ENCODE assay signal across 1 cellular context in the genomic region with DNA sequence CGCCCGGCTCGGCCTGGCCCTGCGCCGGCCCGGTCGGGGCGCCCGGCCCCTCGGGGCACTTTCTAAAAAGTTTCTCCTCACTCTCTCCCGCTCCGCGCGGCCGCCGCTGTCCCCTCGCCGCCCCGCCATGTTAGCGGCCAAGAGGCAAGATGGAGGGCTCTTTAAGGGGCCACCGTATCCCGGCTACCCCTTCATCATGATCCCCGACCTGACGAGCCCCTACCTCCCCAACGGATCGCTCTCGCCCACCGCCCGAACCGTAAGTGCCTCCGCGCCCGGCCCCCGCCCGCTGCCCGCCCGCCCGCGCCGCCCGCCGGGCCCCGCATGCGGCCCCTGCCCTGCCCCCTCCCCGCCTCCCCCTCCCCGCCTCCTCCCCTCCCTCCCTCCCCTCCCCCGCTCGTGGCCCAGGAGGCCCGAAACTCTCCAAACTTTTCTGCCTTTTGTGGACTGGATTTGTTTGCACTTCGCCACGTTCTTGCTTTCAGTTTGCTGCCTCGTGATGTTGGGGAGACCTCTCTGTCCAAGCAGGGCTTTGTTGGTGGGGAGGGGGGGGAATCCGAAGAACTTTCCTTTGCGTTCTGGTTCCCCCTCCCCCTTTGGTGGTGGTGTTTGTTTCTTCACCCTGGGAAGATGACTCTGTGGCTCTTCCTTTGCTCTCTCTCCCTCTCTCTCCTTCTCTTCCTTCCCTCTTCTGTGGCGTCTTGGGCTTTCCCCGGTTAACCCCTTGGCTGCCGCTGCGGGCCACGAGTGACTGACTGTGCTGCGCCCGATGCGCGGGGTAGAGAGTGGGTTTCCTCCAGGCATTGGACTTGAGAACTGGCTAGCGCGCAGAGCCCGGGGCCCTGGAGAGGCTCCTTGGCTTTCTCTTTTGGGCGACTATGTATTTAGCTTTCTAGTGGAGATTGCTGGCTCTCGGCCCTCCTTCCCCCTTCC.
TF ChIP-seq lines count a peak whose summit lies in the region.

No MANE protein-coding gene starts in this region.

TF ChIP-seq in H1, 55 proteins besides CTCF, POLR2A, EP300 and RAD21:
- TF ChIP-seq E2F6 (IDR thresholded peaks at IDR 0.05) = no peak
- no peak for TF ChIP-seq RXRA (IDR thresholded peaks at IDR 0.05; ENCODE audit: insufficient read depth, low read depth, low read length)
- TF ChIP-seq CHD2 (IDR thresholded peaks at IDR 0.05; ENCODE audit: low read length) = no peak
- TF ChIP-seq SIN3A (conservative IDR thresholded peaks at IDR 0.05 in 1 of 2, IDR thresholded peaks at IDR 0.05 in 1 of 2; ENCODE audit: low read depth in 1 of 2, low read length in 2 of 2) = peak; percentile 56 to 84; a peak in 2 of 4 replicates
- TF ChIP-seq SAP30 (IDR thresholded peaks at IDR 0.05; ENCODE audit: insufficient read depth, insufficient replicate concordance, low read length) = no peak
- TF ChIP-seq BACH1 (IDR thresholded peaks at IDR 0.05; ENCODE audit: low read length) = 0 out of 2 replicates have a peak, but pooled peaks have one; percentile 33
- no peak for TF ChIP-seq CHD1 (IDR thresholded peaks at IDR 0.05; ENCODE audit: low read depth, low read length)
- no peak for TF ChIP-seq SUZ12 (IDR thresholded peaks at IDR 0.05; ENCODE audit: low read length)
- no peak for TF ChIP-seq NRF1 (IDR thresholded peaks at IDR 0.05; ENCODE audit: low read depth, low read length)
- no peak for TF ChIP-seq HDAC6 (IDR thresholded peaks at IDR 0.05; ENCODE audit: low read depth, low read length)
- TF ChIP-seq NANOG (IDR thresholded peaks at IDR 0.05; ENCODE audit: insufficient read depth, low read depth, low read length, poor library complexity, severe bottlenecking) = no peak
- no peak for TF ChIP-seq GABPA (IDR thresholded peaks at IDR 0.05; ENCODE audit: borderline replicate concordance, insufficient read depth, low read length)
- TF ChIP-seq CTBP2 (IDR thresholded peaks at IDR 0.05; ENCODE audit: borderline replicate concordance, insufficient read depth, insufficient read length, low read length) = peak; percentile 79
- no peak for TF ChIP-seq JUND (IDR thresholded peaks at IDR 0.05; ENCODE audit: low read length)
- no peak for TF ChIP-seq CEBPB (IDR thresholded peaks at IDR 0.05; ENCODE audit: low read depth, low read length)
- TF ChIP-seq RBBP5 (IDR thresholded peaks at IDR 0.05; ENCODE audit: borderline replicate concordance, low read depth, low read length) = peak; percentile 85
- TF ChIP-seq HDAC2 (IDR thresholded peaks at IDR 0.05; ENCODE audit: borderline replicate concordance in 1 of 2, low read depth in 2 of 2, low read length in 2 of 2) = peak in 1 of 2 experiments; percentile 2; a peak in 1 of 4 replicates
- no peak for TF ChIP-seq SP2 (IDR thresholded peaks at IDR 0.05; ENCODE audit: low read length)
- TF ChIP-seq POLR2AphosphoS5 (IDR thresholded peaks at IDR 0.05; ENCODE audit: low read depth, low read length) = peak; percentile 16
- TF ChIP-seq USF2 (IDR thresholded peaks at IDR 0.05; ENCODE audit: low read length) = no peak
- TF ChIP-seq GTF2F1 (IDR thresholded peaks at IDR 0.05; ENCODE audit: borderline replicate concordance, low read depth, low read length) = no peak
- TF ChIP-seq BCL11A (IDR thresholded peaks at IDR 0.05; ENCODE audit: low read depth in 2 of 2, low read length in 2 of 2) = no peak
- no peak for TF ChIP-seq CREB1 (IDR thresholded peaks at IDR 0.05)
- no peak for TF ChIP-seq SRF (IDR thresholded peaks at IDR 0.05; ENCODE audit: low read depth, low read length)
- no peak for TF ChIP-seq RNF2 (IDR thresholded peaks at IDR 0.05; ENCODE audit: borderline replicate concordance, low read depth, low read length, missing control alignments, poor library complexity, severe bottlenecking)
- TF ChIP-seq ATF2 (IDR thresholded peaks at IDR 0.05; ENCODE audit: low read length) = no peak; the same call in 1 of the 2 replicates
- no peak for TF ChIP-seq FOSL1 (IDR thresholded peaks at IDR 0.05; ENCODE audit: insufficient read depth, low read depth, low read length)
- peak; percentile 17 for TF ChIP-seq PHF8 (conservative IDR thresholded peaks at IDR 0.05; ENCODE audit: low read depth, low read length)
- TF ChIP-seq CBX8 (IDR thresholded peaks at IDR 0.05; ENCODE audit: borderline replicate concordance, low read depth, low read length) = no peak
- TF ChIP-seq BRCA1 (IDR thresholded peaks at IDR 0.05; ENCODE audit: low read depth, low read length) = no peak
- no peak for TF ChIP-seq MAFK (IDR thresholded peaks at IDR 0.05; ENCODE audit: low read depth, low read length)
- no peak for TF ChIP-seq KDM4A (IDR thresholded peaks at IDR 0.05; ENCODE audit: low read depth, low read length, severe bottlenecking)
- TF ChIP-seq YY1 (IDR thresholded peaks at IDR 0.05; ENCODE audit: low read depth, low read length) = peak; percentile 77; the same call in 1 of the 2 replicates
- peak; percentile 58; the same call in 1 of the 2 replicates for TF ChIP-seq KDM1A (IDR thresholded peaks at IDR 0.05; ENCODE audit: borderline replicate concordance, low read length)
- no peak for TF ChIP-seq RFX5 (IDR thresholded peaks at IDR 0.05; ENCODE audit: borderline replicate concordance, low read depth, low read length)
- TF ChIP-seq CBX5 (IDR thresholded peaks at IDR 0.05; ENCODE audit: low read depth, low read length) = no peak
- no peak for TF ChIP-seq TEAD4 (IDR thresholded peaks at IDR 0.05; ENCODE audit: low read depth, low read length)
- TF ChIP-seq TAF7 (optimal IDR thresholded peaks at IDR 0.05; ENCODE audit: borderline replicate concordance, low read depth, low read length) = no peak
- TF ChIP-seq TBP (IDR thresholded peaks at IDR 0.05; ENCODE audit: low read depth, low read length) = peak; percentile 52; the same call in 1 of the 2 replicates
- no peak for TF ChIP-seq SP4 (IDR thresholded peaks at IDR 0.05; ENCODE audit: low read length)
- TF ChIP-seq MAX (IDR thresholded peaks at IDR 0.05) = peak; percentile 23
- no peak for TF ChIP-seq JUN (IDR thresholded peaks at IDR 0.05; ENCODE audit: low read depth, low read length)
- TF ChIP-seq SIRT6 (IDR thresholded peaks at IDR 0.05; ENCODE audit: low read length) = no peak
- TF ChIP-seq ASH2L (IDR thresholded peaks at IDR 0.05; ENCODE audit: low read length) = peak; percentile 64
- TF ChIP-seq CHD7 (IDR thresholded peaks at IDR 0.05; ENCODE audit: insufficient replicate concordance, low read length) = no peak
- TF ChIP-seq SP1 (IDR thresholded peaks at IDR 0.05; ENCODE audit: low read depth, low read length) = peak; percentile 64
- no peak for TF ChIP-seq ZNF274 (IDR thresholded peaks at IDR 0.05; ENCODE audit: borderline replicate concordance, extremely low read depth, low read length)
- TF ChIP-seq TCF12 (IDR thresholded peaks at IDR 0.05; ENCODE audit: low read depth, low read length) = no peak
- TF ChIP-seq POU5F1 (IDR thresholded peaks at IDR 0.05; ENCODE audit: low read depth, low read length) = no peak
- no peak for TF ChIP-seq EZH2 (IDR thresholded peaks at IDR 0.05; ENCODE audit: low read depth, low read length, severe bottlenecking)
- TF ChIP-seq, protein P1, sequence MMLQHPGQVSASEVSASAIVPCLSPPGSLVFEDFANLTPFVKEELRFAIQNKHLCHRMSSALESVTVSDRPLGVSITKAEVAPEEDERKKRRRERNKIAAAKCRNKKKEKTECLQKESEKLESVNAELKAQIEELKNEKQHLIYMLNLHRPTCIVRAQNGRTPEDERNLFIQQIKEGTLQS (IDR thresholded peaks at IDR 0.05; ENCODE audit: insufficient read depth, low read depth, low read length) = no peak
- peak; percentile 83 for TF ChIP-seq EGR1 (IDR thresholded peaks at IDR 0.05; ENCODE audit: borderline replicate concordance, low read depth, low read length)
- peak; percentile 58 for TF ChIP-seq TAF1 (IDR thresholded peaks at IDR 0.05; ENCODE audit: low read depth, low read length)
- no peak for TF ChIP-seq SIX5 (IDR thresholded peaks at IDR 0.05; ENCODE audit: low read depth, low read length)
- no peak for TF ChIP-seq KDM5A (IDR thresholded peaks at IDR 0.05; ENCODE audit: low read length)
